8 cellular contexts compared by ENCODE assay signal in the genomic region with DNA sequence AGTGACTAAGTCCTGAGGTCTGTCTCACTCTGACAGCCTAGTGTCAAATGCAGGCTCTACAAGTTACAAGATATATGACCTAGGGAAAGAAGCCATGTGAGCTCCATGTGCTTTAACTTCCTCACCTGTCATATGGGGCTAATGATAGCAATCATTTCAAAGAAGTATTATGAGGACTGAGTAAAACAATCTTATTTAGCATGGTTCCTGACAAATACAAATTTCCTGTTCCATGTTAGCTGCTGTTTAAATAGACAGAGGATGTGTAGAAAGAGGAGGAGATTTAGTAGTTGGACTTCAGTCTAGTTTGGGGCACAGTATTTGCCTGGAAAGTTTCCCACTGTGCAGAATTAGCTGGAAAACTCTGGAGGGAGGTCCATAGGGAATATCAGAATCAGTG.
"Had no signal": no experiment of that assay in that cellular context is flagged by ENCODE, and none has a peak within 500 bp of the region (broad histone marks: within the 10 kb centered on the region; RNA-seq: fewer than 3 reads in every experiment).

No MANE protein-coding gene starts in this region.

- H3K4me3 ChIP-seq: GM12878 had no signal

- FAIRE-seq: G401.6, GM12878, GM12891, GM12892, GM18507, GM19239 had no signal

- DNase-seq: GDM1, GF-D8 had no signal

- ATAC-seq: GM12878 had no signal
